11 cellular contexts compared by ENCODE assay signal in the genomic region with DNA sequence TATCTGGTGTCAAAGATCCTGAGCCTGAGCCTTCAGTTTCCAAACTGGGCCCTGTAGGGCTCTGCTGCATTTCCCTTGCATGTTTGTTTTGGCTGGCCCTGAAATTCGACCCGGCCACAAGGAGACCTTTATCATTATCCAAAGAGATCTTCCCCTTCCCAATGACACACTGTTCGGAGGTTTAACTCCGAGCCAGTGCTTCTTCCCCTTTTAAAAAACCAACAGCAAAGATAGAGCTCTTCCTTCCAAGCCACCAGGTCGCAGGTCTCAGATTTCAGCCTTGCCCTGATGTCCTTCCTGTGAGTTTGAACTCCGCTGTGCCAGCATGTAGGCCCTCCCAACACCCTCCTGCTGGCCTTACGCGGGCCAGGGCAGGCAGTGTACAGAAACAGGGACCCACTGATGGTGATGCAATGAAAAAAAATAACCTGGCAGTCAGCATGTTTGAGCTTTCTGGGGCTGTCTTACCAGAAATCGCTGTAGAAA. TPM values are rescaled to one million over a fixed set of nuclear protein-coding genes. Genes with fewer than 3 reads are reported as not detected.
DNase-seq lines count a peak whose midpoint lies in the region; ATAC-seq and TF ChIP-seq lines count a peak whose summit lies in the region.
"Had no signal": no experiment of that assay in that cellular context is flagged by ENCODE, and none has a peak within 500 bp of the region (broad histone marks: within the 10 kb centered on the region; RNA-seq: fewer than 3 reads in every experiment).

No MANE protein-coding gene starts in this region.

- H3K9me3 ChIP-seq in AG04450 (ENCODE audit: control insufficient read depth, insufficient read depth, low read length) (no peaks in the 10 kb centered on the region), suprapubic skin (no peaks in the 10 kb centered on the region)
- H3K9me3 ChIP-seq: BE2C had no signal

- TF ChIP-seq CTCF in AG04450 (IDR thresholded peaks at IDR 0.05; ENCODE audit: low read depth, low read length) (no peak), brain microvascular endothelial cell (IDR thresholded peaks at IDR 0.05; ENCODE audit: low read depth, low read length, missing control alignments) (no peak), GM13976 (IDR thresholded peaks at IDR 0.05; ENCODE audit: borderline replicate concordance, control extremely low read depth, extremely low read depth, insufficient read depth, missing control alignments) (no peak), suprapubic skin (IDR thresholded peaks at IDR 0.05) (no peak)

- H3K36me3 ChIP-seq in brain microvascular endothelial cell (replicated peaks) (no peaks in the 10 kb centered on the region), suprapubic skin (no peaks in the 10 kb centered on the region)
- H3K36me3 ChIP-seq: BE2C had no signal

- H3K4me3 ChIP-seq in AG04450 (ENCODE audit: low read depth, low read length), result no peak overlapping the region
- no peak overlapping the region for H3K4me3 ChIP-seq in brain microvascular endothelial cell (ENCODE audit: low read depth, low read length)
- no peak overlapping the region for H3K4me3 ChIP-seq in suprapubic skin

- POLR2A ChIA-PET in AG04450 (lab: Yijun Ruan, JAX), result interaction anchor here (0.6 kb wide), 1 partner anchor 49 kb away, joined by 3 read pairs; no protein-coding TSS in a partner anchor

- CTCF ChIA-PET in AG04450 (lab: Charles Lee), result interaction anchor here (1.3 kb wide), 1 partner anchor 17 kb away, joined by 3 read pairs; no protein-coding TSS in a partner anchor

- H3K27ac ChIP-seq in AG04450 (ENCODE audit: low read depth, low read length) (peak overlapping the region; percentile 31), brain microvascular endothelial cell (no peak overlapping the region), suprapubic skin (no peak overlapping the region)

- no peak for TF ChIP-seq EP300 in suprapubic skin (IDR thresholded peaks at IDR 0.05)

- TF ChIP-seq POLR2A in suprapubic skin (IDR thresholded peaks at IDR 0.05), result no peak

- in situ Hi-C loops in brain microvascular endothelial cell (cut with HindIII; ENCODE audit: low pct_ligation_motif_present, low sequenced_read_pairs) (no loop called here), GM13976 (cut with MboI; ENCODE audit: low sequenced_read_pairs, unreplicated experiment) (no loop called here)

- 12% methylated on average over 9 of the region's 9 CpGs for WGBS in suprapubic skin

- no peaks in the 10 kb centered on the region for H3K27me3 ChIP-seq in AG04450 (ENCODE audit: control insufficient read depth, insufficient read depth, low read length)
- no peaks in the 10 kb centered on the region for H3K27me3 ChIP-seq in brain microvascular endothelial cell (replicated peaks)
- no peaks in the 10 kb centered on the region for H3K27me3 ChIP-seq in suprapubic skin
- H3K27me3 ChIP-seq: BE2C had no signal

- DNase-seq in AG04450 (ENCODE audit: low read depth, low spot score) (no peak), Kasumi-1 (lab: John Stamatoyannopoulos, UW) (peak; percentile 66 to 88), brain microvascular endothelial cell (peak; percentile 12), iPS-NIHi7 (ENCODE audit: extremely low spot score) (peak; percentile 62), GM13976 (ENCODE audit: low spot score) (no peak), T-helper 2 cell (no peak), suprapubic skin (ENCODE audit: low spot score in 2 of 2) (no peak)
- DNase-seq: BE2C; stimulated activated CD4-positive, alpha-beta T cell treated with anti-CD3 and anti-CD28 coated beads, Interleukin-15, amount 100 ng/mL, for 24 hours; T-helper 17 cell had no signal

- no peak for ATAC-seq in GM19452 (IDR thresholded peaks at IDR 0.05; ENCODE audit: unreplicated experiment)
- ATAC-seq: T-helper 17 cell had no signal

- no peaks in the 10 kb centered on the region for H3K4me1 ChIP-seq in suprapubic skin
- H3K4me1 ChIP-seq: BE2C had no signal

RNA-seq across cellular contexts. Expression of a gene that starts 53.1 kb away (rescaled TPM):
- 65.3 and 71.7 TPM in 2 replicates for polyA plus RNA-seq in AG04450 (2011; rRNA removed)
- polyA minus RNA-seq in AG04450 (2011; rRNA and poly(A)+ RNA removed), result 32.7 and 41.0 TPM in 2 replicates
- 10 to 100 TPM; 22.8 to 40.8 (median 29.2) TPM for total RNA-seq in suprapubic skin

Comparison
In these comparisons a context has a peak if more than half of its experiments do, and no peak if none do; other contexts are left out.
1. DNase-seq: peak in Kasumi-1 (2 of 2), brain microvascular endothelial cell (single experiment) and iPS-NIHi7 (single experiment); none in AG04450 (single experiment), GM13976 (single experiment), T-helper 2 cell (0 of 5) and suprapubic skin (0 of 2).